1 cellular context compared by ENCODE assay signal in the genomic region with DNA sequence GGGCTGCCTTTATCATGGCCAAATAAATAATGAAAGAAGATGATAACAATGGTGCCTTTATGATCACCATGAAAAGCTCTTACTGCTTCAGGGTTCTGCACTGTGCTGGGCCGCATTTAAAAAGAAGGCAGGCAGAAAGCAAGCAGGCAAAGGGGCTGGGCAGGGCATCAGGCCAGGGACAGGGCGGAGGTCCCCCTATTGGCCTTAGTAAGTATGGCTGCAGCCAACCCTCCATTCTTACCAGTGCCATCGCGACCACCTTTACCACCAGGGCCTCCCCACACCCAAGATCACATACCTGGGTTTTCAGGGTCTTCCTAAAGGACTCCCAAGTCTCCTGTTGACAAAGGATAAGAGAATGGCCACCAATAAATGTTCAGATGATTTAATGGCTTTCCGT.
TF ChIP-seq lines count a peak whose summit lies in the region.

No MANE protein-coding gene starts in this region.

TF ChIP-seq in WTC11, 78 proteins besides CTCF, POLR2A, EP300 and RAD21 (continued from another document):
- TF ChIP-seq ATF6 (CRISPR knock-in tag; IDR thresholded peaks at IDR 0.05) (no peak), ZNF512 (CRISPR knock-in tag; IDR thresholded peaks at IDR 0.05; ENCODE audit: borderline replicate concordance) (no peak), FOXP1 (CRISPR knock-in tag; IDR thresholded peaks at IDR 0.05; ENCODE audit: borderline replicate concordance) (no peak), ZNF138 (CRISPR knock-in tag; conservative IDR thresholded peaks at IDR 0.05) (no peak), MXD4 (CRISPR knock-in tag; IDR thresholded peaks at IDR 0.05; ENCODE audit: borderline replicate concordance) (no peak), ZNF671 (CRISPR knock-in tag; IDR thresholded peaks at IDR 0.05) (no peak), ATF2 (CRISPR knock-in tag; IDR thresholded peaks at IDR 0.05; ENCODE audit: borderline replicate concordance, low read depth) (no peak), ESRRA (CRISPR knock-in tag; IDR thresholded peaks at IDR 0.05; ENCODE audit: borderline replicate concordance) (no peak), ATF3 (CRISPR knock-in tag; conservative IDR thresholded peaks at IDR 0.05) (no peak)
- TF ChIP-seq, protein P1, sequence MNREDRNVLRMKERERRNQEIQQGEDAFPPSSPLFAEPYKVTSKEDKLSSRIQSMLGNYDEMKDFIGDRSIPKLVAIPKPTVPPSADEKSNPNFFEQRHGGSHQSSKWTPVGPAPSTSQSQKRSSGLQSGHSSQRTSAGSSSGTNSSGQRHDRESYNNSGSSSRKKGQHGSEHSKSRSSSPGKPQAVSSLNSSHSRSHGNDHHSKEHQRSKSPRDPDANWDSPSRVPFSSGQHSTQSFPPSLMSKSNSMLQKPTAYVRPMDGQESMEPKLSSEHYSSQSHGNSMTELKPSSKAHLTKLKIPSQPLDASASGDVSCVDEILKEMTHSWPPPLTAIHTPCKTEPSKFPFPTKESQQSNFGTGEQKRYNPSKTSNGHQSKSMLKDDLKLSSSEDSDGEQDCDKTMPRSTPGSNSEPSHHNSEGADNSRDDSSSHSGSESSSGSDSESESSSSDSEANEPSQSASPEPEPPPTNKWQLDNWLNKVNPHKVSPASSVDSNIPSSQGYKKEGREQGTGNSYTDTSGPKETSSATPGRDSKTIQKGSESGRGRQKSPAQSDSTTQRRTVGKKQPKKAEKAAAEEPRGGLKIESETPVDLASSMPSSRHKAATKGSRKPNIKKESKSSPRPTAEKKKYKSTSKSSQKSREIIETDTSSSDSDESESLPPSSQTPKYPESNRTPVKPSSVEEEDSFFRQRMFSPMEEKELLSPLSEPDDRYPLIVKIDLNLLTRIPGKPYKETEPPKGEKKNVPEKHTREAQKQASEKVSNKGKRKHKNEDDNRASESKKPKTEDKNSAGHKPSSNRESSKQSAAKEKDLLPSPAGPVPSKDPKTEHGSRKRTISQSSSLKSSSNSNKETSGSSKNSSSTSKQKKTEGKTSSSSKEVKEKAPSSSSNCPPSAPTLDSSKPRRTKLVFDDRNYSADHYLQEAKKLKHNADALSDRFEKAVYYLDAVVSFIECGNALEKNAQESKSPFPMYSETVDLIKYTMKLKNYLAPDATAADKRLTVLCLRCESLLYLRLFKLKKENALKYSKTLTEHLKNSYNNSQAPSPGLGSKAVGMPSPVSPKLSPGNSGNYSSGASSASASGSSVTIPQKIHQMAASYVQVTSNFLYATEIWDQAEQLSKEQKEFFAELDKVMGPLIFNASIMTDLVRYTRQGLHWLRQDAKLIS (CRISPR knock-in tag; IDR thresholded peaks at IDR 0.05; ENCODE audit: borderline replicate concordance) = no peak
- TF ChIP-seq, protein P2, sequence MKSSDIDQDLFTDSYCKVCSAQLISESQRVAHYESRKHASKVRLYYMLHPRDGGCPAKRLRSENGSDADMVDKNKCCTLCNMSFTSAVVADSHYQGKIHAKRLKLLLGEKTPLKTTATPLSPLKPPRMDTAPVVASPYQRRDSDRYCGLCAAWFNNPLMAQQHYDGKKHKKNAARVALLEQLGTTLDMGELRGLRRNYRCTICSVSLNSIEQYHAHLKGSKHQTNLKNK (CRISPR knock-in tag; IDR thresholded peaks at IDR 0.05) = no peak
